In genomic region chr2:38064805-38065501, GRCh38 we compare ENCODE assay signal across 21 cellular contexts. TPM values are rescaled to one million over a fixed set of nuclear protein-coding genes. Genes with fewer than 3 reads are reported as not detected.
DNase-seq lines count a peak whose midpoint lies in the region; ATAC-seq and TF ChIP-seq lines count a peak whose summit lies in the region.
"Had no signal": no experiment of that assay in that cellular context is flagged by ENCODE, and none has a peak within 500 bp of the region (broad histone marks: within the 10 kb centered on the region; RNA-seq: fewer than 3 reads in every experiment).

No MANE protein-coding gene starts in this region.

- H3K4me3 ChIP-seq in epithelial cell of esophagus (ENCODE audit: low read length) (no peak overlapping the region), aorta (ENCODE audit: low read length in 2 of 2) (no peak overlapping the region)
- H3K4me3 ChIP-seq: PC-9 had no signal

- H3K27ac Mint-ChIP-seq in glutamatergic neuron (ENCODE audit: unreplicated experiment) (no peak overlapping the region), WTC11 (no peak overlapping the region)
- no peak overlapping the region for H3K27ac Mint-ChIP-seq in T-helper 2 cell treated with Interferon-gamma antibody and Interleukin-4, amounts not matched to agents 5 μg/mL and 100 μg/mL, for 36 hours
- H3K27ac Mint-ChIP-seq: activated naive CD8-positive, alpha-beta T cell treated with anti-CD3 and anti-CD28 coated beads, Interleukin-2, amount 50 U/mL, for 24 hours; brain; CD4-positive, CD25-positive, alpha-beta regulatory T cell; mesothelial cell of epicardium; T-helper 17 cell had no signal

- H3K9me3 ChIP-seq in aorta (ENCODE audit: control insufficient read depth, low read length) = no peaks in the 10 kb centered on the region

- H3K9me3 Mint-ChIP-seq in glutamatergic neuron (ENCODE audit: unreplicated experiment) (no peaks in the 10 kb centered on the region), WTC11 (0 out of 2 replicates have a peak, but pooled peaks cover 4% of the 10 kb centered on the region)
- H3K9me3 Mint-ChIP-seq in T-helper 2 cell treated with Interferon-gamma antibody and Interleukin-4, amounts not matched to agents 5 μg/mL and 100 μg/mL, for 36 hours = no peaks in the 10 kb centered on the region
- H3K9me3 Mint-ChIP-seq: activated naive CD8-positive, alpha-beta T cell treated with anti-CD3 and anti-CD28 coated beads, Interleukin-2, amount 50 U/mL, for 24 hours; mesothelial cell of epicardium; nephron progenitor cell had no signal

- TF ChIP-seq CTCF in epithelial cell of esophagus (IDR thresholded peaks at IDR 0.05; ENCODE audit: insufficient read depth, low read depth, low read length, missing control alignments) (no peak), glutamatergic neuron (IDR thresholded peaks at IDR 0.05; ENCODE audit: partially characterized antibody, unreplicated experiment) (no peak), WTC11 (IDR thresholded peaks at IDR 0.05) (no peak)

- no peaks in the 10 kb centered on the region for H3K36me3 Mint-ChIP-seq in glutamatergic neuron (ENCODE audit: unreplicated experiment)
- H3K36me3 Mint-ChIP-seq in WTC11 = no peaks in the 10 kb centered on the region
- H3K36me3 Mint-ChIP-seq in T-helper 2 cell treated with Interferon-gamma antibody and Interleukin-4, amounts not matched to agents 5 μg/mL and 100 μg/mL, for 36 hours (ENCODE audit: low read depth) = peaks cover 10% of the 10 kb centered on the region
- H3K36me3 Mint-ChIP-seq: brain; CD4-positive, CD25-positive, alpha-beta regulatory T cell had no signal

- H3K27ac ChIP-seq in aorta (ENCODE audit: low read depth in 1 of 2, low read length in 2 of 2) = no peak overlapping the region
- H3K27ac ChIP-seq: PC-9 had no signal

- H3K4me1 ChIP-seq in aorta (ENCODE audit: control insufficient read depth in 1 of 2, insufficient read depth in 2 of 2, low read length in 2 of 2) = no peaks in the 10 kb centered on the region

- H3K36me3 ChIP-seq in aorta (ENCODE audit: control insufficient read depth in 1 of 2, insufficient read depth in 2 of 2, low read length in 1 of 2) = no peaks in the 10 kb centered on the region

- CTCF ChIA-PET in WTC11 (lab: Charles Lee) = interaction anchor here (0.6 kb wide), 1 partner anchor 757 kb away, joined by 3 read pairs; no protein-coding TSS in a partner anchor

- no peak for DNase-seq in left ventricle myocardium superior
- DNase-seq in cardiac septum (ENCODE audit: low spot score) = no peak
- peak; percentile 2 for DNase-seq in NCI-H69 (lab: John Stamatoyannopoulos, UW)
- DNase-seq in epithelial cell of esophagus (ENCODE audit: low read depth) = peak; percentile 72
- no peak for DNase-seq in glutamatergic neuron
- DNase-seq in WTC11 (ENCODE audit: low spot score) = no peak
- no peak for DNase-seq in T-helper 2 cell treated with Interferon-gamma antibody and Interleukin-4, amounts not matched to agents 5 μg/mL and 100 μg/mL, for 36 hours (ENCODE audit: low spot score)
- DNase-seq in aorta = no peak
- DNase-seq: activated CD4-positive, alpha-beta T cell treated with anti-CD3 and anti-CD28 coated beads, Interleukin-2, amount 50 U/mL, for 4 hours; activated effector memory CD4-positive, alpha-beta T cell treated with anti-CD3 and anti-CD28 coated beads, Interleukin-2, amount 50 U/mL, for 16 hours; activated naive CD8-positive, alpha-beta T cell treated with anti-CD3 and anti-CD28 coated beads, Interleukin-2, amount 50 U/mL, for 24 hours; CD4-positive, CD25-positive, alpha-beta regulatory T cell; cortex of kidney; NCI-H187 treated with DMSO at 0.1 percent for 48 hours; NCI-H226; nephron progenitor cell; PC-9; substantia nigra; T-helper 17 cell had no signal

- peaks cover 1% of the 10 kb centered on the region for H3K27me3 Mint-ChIP-seq in glutamatergic neuron (ENCODE audit: unreplicated experiment)
- no peaks in the 10 kb centered on the region for H3K27me3 Mint-ChIP-seq in WTC11 (ENCODE audit: low read depth)
- peaks cover 5% of the 10 kb centered on the region for H3K27me3 Mint-ChIP-seq in T-helper 2 cell treated with Interferon-gamma antibody and Interleukin-4, amounts not matched to agents 5 μg/mL and 100 μg/mL, for 36 hours (ENCODE audit: low read depth)

- POLR2A ChIA-PET in WTC11 (lab: Charles Lee) = interaction anchor here (0.6 kb wide), 1 partner anchor 193 kb away, joined by 3 read pairs; no protein-coding TSS in a partner anchor

- H3K4me3 Mint-ChIP-seq in glutamatergic neuron (ENCODE audit: unreplicated experiment) = no peak overlapping the region
- H3K4me3 Mint-ChIP-seq in WTC11 = no peak overlapping the region
- no peak overlapping the region for H3K4me3 Mint-ChIP-seq in T-helper 2 cell treated with Interferon-gamma antibody and Interleukin-4, amounts not matched to agents 5 μg/mL and 100 μg/mL, for 36 hours
- H3K4me3 Mint-ChIP-seq: activated naive CD8-positive, alpha-beta T cell treated with anti-CD3 and anti-CD28 coated beads, Interleukin-2, amount 50 U/mL, for 24 hours; brain; CD4-positive, CD25-positive, alpha-beta regulatory T cell; mesothelial cell of epicardium; nephron progenitor cell; T-helper 17 cell had no signal

- intact Hi-C loops in left ventricle myocardium superior (cut with micrococcal nuclease) (no loop called here), cardiac septum (cut with DNase I) (no loop called here), aorta (cut with DNase I) (no loop called here)

- H3K4me1 Mint-ChIP-seq in glutamatergic neuron (ENCODE audit: low read depth, unreplicated experiment) (no peaks in the 10 kb centered on the region), WTC11 (0 out of 2 replicates have a peak, but pooled peaks cover 3% of the 10 kb centered on the region)
- peaks cover 3% of the 10 kb centered on the region for H3K4me1 Mint-ChIP-seq in T-helper 2 cell treated with Interferon-gamma antibody and Interleukin-4, amounts not matched to agents 5 μg/mL and 100 μg/mL, for 36 hours (ENCODE audit: low read depth)
- H3K4me1 Mint-ChIP-seq: activated naive CD8-positive, alpha-beta T cell treated with anti-CD3 and anti-CD28 coated beads, Interleukin-2, amount 50 U/mL, for 24 hours; brain; CD4-positive, CD25-positive, alpha-beta regulatory T cell; T-helper 17 cell had no signal

- no peaks in the 10 kb centered on the region for H3K27me3 ChIP-seq in aorta (ENCODE audit: control insufficient read depth in 1 of 2, insufficient read depth in 2 of 2, low read length in 1 of 2)

- WGBS in aorta, 2 donors = 83 to 86% methylated on average over 5 of the region's 5 CpGs

- ATAC-seq in left ventricle myocardium superior = peak; percentile 29
- no peak for ATAC-seq in WTC11
- ATAC-seq in aorta (ENCODE audit: low FRiP score) = no peak
- ATAC-seq: activated naive CD8-positive, alpha-beta T cell treated with anti-CD3 and anti-CD28 coated beads, Interleukin-2, amount 50 U/mL, for 24 hours; T-helper 17 cell had no signal

TF ChIP-seq in WTC11, 78 proteins besides CTCF, POLR2A, EP300 and RAD21:
- TF ChIP-seq, protein P1, sequence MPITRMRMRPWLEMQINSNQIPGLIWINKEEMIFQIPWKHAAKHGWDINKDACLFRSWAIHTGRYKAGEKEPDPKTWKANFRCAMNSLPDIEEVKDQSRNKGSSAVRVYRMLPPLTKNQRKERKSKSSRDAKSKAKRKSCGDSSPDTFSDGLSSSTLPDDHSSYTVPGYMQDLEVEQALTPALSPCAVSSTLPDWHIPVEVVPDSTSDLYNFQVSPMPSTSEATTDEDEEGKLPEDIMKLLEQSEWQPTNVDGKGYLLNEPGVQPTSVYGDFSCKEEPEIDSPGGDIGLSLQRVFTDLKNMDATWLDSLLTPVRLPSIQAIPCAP (CRISPR knock-in tag; IDR thresholded peaks at IDR 0.05) = no peak
- no peak for TF ChIP-seq USF2 (CRISPR knock-in tag; IDR thresholded peaks at IDR 0.05)

RNA-seq across cellular contexts. Expression of gene CYP1B1, which starts 11.0 kb away (rescaled TPM):
- total RNA-seq in left ventricle myocardium superior = 16.9 TPM
- total RNA-seq in cardiac septum = 92.7 TPM
- total RNA-seq in glutamatergic neuron (ENCODE audit: unreplicated experiment) = 3.4 TPM
- 2.9 to 4.2 TPM (median 4.1 TPM) in 3 replicates for total RNA-seq in WTC11 (2021)
- total RNA-seq in aorta = 100 to 1,000 TPM; 114 to 115 TPM
- polyA plus RNA-seq in aorta = 10 to 100 TPM in 1 of 2 donors, 1 to 10 TPM in 1; 7.3 to 10.4 TPM
- total RNA-seq: CD4-positive, CD25-positive, alpha-beta regulatory T cell had no signal

Comparison
In these comparisons a context has a peak if more than half of its experiments do, and no peak if none do; other contexts are left out.
1. DNase-seq: peak in NCI-H69 (single experiment) and epithelial cell of esophagus (single experiment); none in left ventricle myocardium superior (single experiment), cardiac septum (single experiment), glutamatergic neuron (single experiment), WTC11 (single experiment), T-helper 2 cell treated with Interferon-gamma antibody and Interleukin-4, amounts not matched to agents 5 μg/mL and 100 μg/mL, for 36 hours (single experiment) and aorta (0 of 2).